In the genomic region with DNA sequence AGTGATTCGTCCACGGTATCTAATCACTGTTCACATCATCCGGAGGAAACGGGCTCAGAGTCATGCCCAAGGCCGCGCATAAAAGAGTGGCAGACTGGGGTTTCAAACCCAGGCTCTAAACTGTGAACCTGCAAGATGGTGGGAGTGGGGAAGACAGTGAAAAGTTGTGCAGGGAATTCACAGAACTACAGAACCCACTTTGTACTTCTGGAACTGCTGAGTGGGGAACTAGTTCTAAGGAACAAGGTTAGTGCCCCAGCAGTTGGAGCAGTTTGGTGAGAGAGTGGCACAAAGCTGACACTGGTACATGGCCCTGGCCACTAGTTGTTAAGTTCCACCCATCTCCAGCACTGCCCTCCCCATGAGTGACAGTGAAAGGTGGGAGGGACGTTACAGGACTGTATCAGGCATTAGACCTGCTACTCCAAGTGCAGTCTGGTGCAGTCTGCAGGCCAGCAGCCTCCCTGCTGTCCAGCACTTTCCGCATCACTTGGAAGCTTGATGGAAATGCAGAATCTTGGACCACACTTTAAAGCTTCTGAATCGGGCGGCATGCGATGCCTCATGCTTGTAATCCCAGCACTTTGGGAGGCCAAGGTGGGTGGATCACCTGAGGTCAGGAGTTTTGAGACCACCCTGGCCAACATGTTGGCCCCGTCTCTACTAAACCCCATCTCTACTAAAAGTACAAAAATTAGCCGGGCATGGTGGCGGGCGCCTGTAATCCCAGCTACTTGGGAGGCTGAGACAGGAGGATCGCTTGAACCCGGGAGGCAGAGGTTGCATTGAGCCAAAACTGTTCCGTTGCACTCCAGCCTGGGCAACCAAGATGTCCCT, we compare ENCODE assay signal across 8 cellular contexts. TPM values are rescaled to one million over a fixed set of nuclear protein-coding genes. Genes with fewer than 3 reads are reported as not detected.
DNase-seq lines count a peak whose midpoint lies in the region; ATAC-seq and TF ChIP-seq lines count a peak whose summit lies in the region.

No MANE protein-coding gene starts in this region.

- CTCF ChIA-PET in activated CD8-positive, alpha-beta T cell treated with anti-CD3 and anti-CD28 coated beads for 36 hours (lab: Charles Lee) = interaction anchor here (0.6 to 14.0 kb wide), 25 partner anchors 10 to 419 kb away, joined by 3 to 215 read pairs (median 3); a partner anchor contains a TSS

- POLR2A ChIA-PET in activated CD8-positive, alpha-beta T cell treated with anti-CD3 and anti-CD28 coated beads for 36 hours (lab: Charles Lee) = interaction anchor here (0.5 to 38.3 kb wide), 29 partner anchors 8 to 496 kb away, joined by 3 to 955 read pairs (median 5); a partner anchor contains a TSS
- POLR2A ChIA-PET in naive thymus-derived CD8-positive, alpha-beta T cell (lab: Charles Lee) = interaction anchor here (0.6 to 25.8 kb wide), 22 partner anchors 10 to 249 kb away, joined by 3 to 1727 read pairs (median 10); a partner anchor contains a TSS

- peak overlapping the region; percentile 95 to 99 (median 99) for H3K27ac ChIP-seq in esophagus muscularis mucosa (replicated peaks in 1 of 4)

- H3K36me3 Mint-ChIP-seq in activated CD8-positive, alpha-beta T cell treated with anti-CD3 and anti-CD28 coated beads for 36 hours (ENCODE audit: low read depth) = peaks cover 8% of the 10 kb centered on the region
- no peaks in the 10 kb centered on the region for H3K36me3 Mint-ChIP-seq in naive thymus-derived CD8-positive, alpha-beta T cell

- peak overlapping the region; percentile 100 for H3K27ac Mint-ChIP-seq in activated CD8-positive, alpha-beta T cell treated with anti-CD3 and anti-CD28 coated beads for 36 hours
- peak overlapping the region; percentile 96 to 100 (median 98) for H3K27ac Mint-ChIP-seq in naive thymus-derived CD8-positive, alpha-beta T cell

- H3K27me3 Mint-ChIP-seq in activated CD8-positive, alpha-beta T cell treated with anti-CD3 and anti-CD28 coated beads for 36 hours = no peaks in the 10 kb centered on the region
- H3K27me3 Mint-ChIP-seq in naive thymus-derived CD8-positive, alpha-beta T cell = peaks cover 0 to 3% (median 0%) of the 10 kb centered on the region in 5 donors

- ATAC-seq in activated CD8-positive, alpha-beta T cell treated with anti-CD3 and anti-CD28 coated beads for 36 hours = peak; percentile 12
- peak; percentile 19 to 26 for ATAC-seq in naive thymus-derived CD8-positive, alpha-beta T cell
- ATAC-seq in GM18867 (IDR thresholded peaks at IDR 0.05; ENCODE audit: unreplicated experiment) (no peak), GM19035 (IDR thresholded peaks at IDR 0.05; ENCODE audit: unreplicated experiment) (no peak)

- H3K4me1 Mint-ChIP-seq in activated CD8-positive, alpha-beta T cell treated with anti-CD3 and anti-CD28 coated beads for 36 hours (ENCODE audit: low read depth) = peaks cover 59% of the 10 kb centered on the region
- H3K4me1 Mint-ChIP-seq in naive thymus-derived CD8-positive, alpha-beta T cell = peaks cover 32 to 57% (median 52%) of the 10 kb centered on the region in 4 donors

- intact Hi-C loops in activated CD8-positive, alpha-beta T cell treated with anti-CD3 and anti-CD28 coated beads for 36 hours (cut with micrococcal nuclease) = loop anchor here (2.0 to 5.0 kb wide), 2 partner anchors 49 to 229 kb away; a partner anchor contains a TSS
- intact Hi-C loops in esophagus muscularis mucosa (cut with DNase I) = loop anchor here (2.0 to 5.0 kb wide), 2 partner anchors 71 to 227 kb away; no protein-coding TSS in a partner anchor

- H3K4me3 ChIP-seq in esophagus muscularis mucosa = peak overlapping the region; percentile 55 to 79 (median 70)

- DNase-seq in NOMO-1 (lab: John Stamatoyannopoulos, UW; ENCODE audit: unreplicated experiment in 2 of 2) (peak; percentile 26 to 36), NOMO-1 treated with DMSO at 0.1 percent for 48 hours (lab: John Stamatoyannopoulos, UW; ENCODE audit: unreplicated experiment) (no peak), NCI-H146 (lab: John Stamatoyannopoulos, UW) (peak; percentile 75), esophagus muscularis mucosa (ENCODE audit: extremely low spot score) (no peak)
- peak; percentile 70 for DNase-seq in activated CD8-positive, alpha-beta T cell treated with anti-CD3 and anti-CD28 coated beads for 36 hours
- peak in 6 of 10 donors; percentile 37 to 55 (median 44) for DNase-seq in naive thymus-derived CD8-positive, alpha-beta T cell

- no peak for TF ChIP-seq CTCF in activated CD8-positive, alpha-beta T cell treated with anti-CD3 and anti-CD28 coated beads for 36 hours (IDR thresholded peaks at IDR 0.05)
- no peak for TF ChIP-seq CTCF in esophagus muscularis mucosa (IDR thresholded peaks at IDR 0.05)

- no peak for TF ChIP-seq EP300 in esophagus muscularis mucosa (IDR thresholded peaks at IDR 0.05)

- H3K27me3 ChIP-seq in esophagus muscularis mucosa = no peaks in the 10 kb centered on the region

- H3K4me1 ChIP-seq in esophagus muscularis mucosa = peaks cover 21 to 26% (median 23%) of the 10 kb centered on the region in 4 donors

- H3K36me3 ChIP-seq in esophagus muscularis mucosa = no peaks in the 10 kb centered on the region

- TF ChIP-seq POLR2A in esophagus muscularis mucosa (IDR thresholded peaks at IDR 0.05; ENCODE audit: low read depth) = no peak

- no peaks in the 10 kb centered on the region for H3K9me3 Mint-ChIP-seq in activated CD8-positive, alpha-beta T cell treated with anti-CD3 and anti-CD28 coated beads for 36 hours
- H3K9me3 Mint-ChIP-seq in naive thymus-derived CD8-positive, alpha-beta T cell = peaks cover 0 to 2% (median 0%) of the 10 kb centered on the region in 9 donors

- peak overlapping the region; percentile 86 for H3K4me3 Mint-ChIP-seq in activated CD8-positive, alpha-beta T cell treated with anti-CD3 and anti-CD28 coated beads for 36 hours
- H3K4me3 Mint-ChIP-seq in naive thymus-derived CD8-positive, alpha-beta T cell = peak overlapping the region; percentile 78 to 96 (median 91)

- H3K9me3 ChIP-seq in esophagus muscularis mucosa = no peaks in the 10 kb centered on the region

- 67% methylated on average over 18 of the region's 18 CpGs for WGBS in esophagus muscularis mucosa

RNA-seq across cellular contexts. Expression of a gene that starts 47.3 kb away (rescaled TPM):
- total RNA-seq in activated CD8-positive, alpha-beta T cell treated with anti-CD3 and anti-CD28 coated beads for 36 hours = 10 to 100 TPM; 19.2 to 24.6 TPM
- 10 to 100 TPM; 15.4 to 20.9 (median 17.9) TPM for total RNA-seq in esophagus muscularis mucosa
- 10 to 100 TPM; 36.6 to 40.3 TPM for total RNA-seq in naive thymus-derived CD8-positive, alpha-beta T cell
- 10 to 100 TPM; 19.6 to 31.1 (median 19.9) TPM for polyA plus RNA-seq in naive thymus-derived CD8-positive, alpha-beta T cell

RNA-seq across cellular contexts. Expression of a gene that starts 56.3 kb away (rescaled TPM):
- 100 to 1,000 TPM; 470 to 489 TPM for total RNA-seq in activated CD8-positive, alpha-beta T cell treated with anti-CD3 and anti-CD28 coated beads for 36 hours
- 100 to 1,000 TPM; 156 to 220 (median 189) TPM for total RNA-seq in esophagus muscularis mucosa
- 100 to 1,000 TPM; 386 to 393 TPM for total RNA-seq in naive thymus-derived CD8-positive, alpha-beta T cell
- polyA plus RNA-seq in naive thymus-derived CD8-positive, alpha-beta T cell = 100 to 1,000 TPM; 159 to 218 (median 195) TPM

Comparison
In these comparisons a context has a peak if more than half of its experiments do, and no peak if none do; other contexts are left out.
1. DNase-seq: peak in NOMO-1 (2 of 2), NCI-H146 (single experiment), activated CD8-positive, alpha-beta T cell treated with anti-CD3 and anti-CD28 coated beads for 36 hours (single experiment) and naive thymus-derived CD8-positive, alpha-beta T cell (6 of 10); none in NOMO-1 treated with DMSO at 0.1 percent for 48 hours (single experiment) and esophagus muscularis mucosa (single experiment).
2. ATAC-seq: peak in activated CD8-positive, alpha-beta T cell treated with anti-CD3 and anti-CD28 coated beads for 36 hours (single experiment) and naive thymus-derived CD8-positive, alpha-beta T cell (2 of 2); none in GM18867 (single experiment) and GM19035 (single experiment).